ENCODE assay signal across 21 cellular contexts in genomic region chr13:100388923-100389322, GRCh38.
"Had no signal": no experiment of that assay in that cellular context is flagged by ENCODE, and none has a peak within 500 bp of the region (broad histone marks: within the 10 kb centered on the region; RNA-seq: fewer than 3 reads in every experiment).

No MANE protein-coding gene starts in this region.

- H3K27ac ChIP-seq: cardiac muscle cell, esophagus squamous epithelium, left ventricle myocardium inferior, prostate gland, right atrium auricular region, tibial nerve had no signal

- H3K36me3 ChIP-seq: cardiac muscle cell, prostate gland, right atrium auricular region had no signal

- ATAC-seq: activated T-cell treated with anti-CD3 and anti-CD28 coated beads, Interleukin-2, amount 50 U/mL, for 72 hours; naive thymus-derived CD4-positive, alpha-beta T cell; stimulated activated naive CD8-positive, alpha-beta T cell treated with anti-CD3 and anti-CD28 coated beads, Interleukin-15, Interleukin-2, amounts not matched to agents 100 U/mL and 50 U/mL, for 24 hours had no signal

- H3K4me3 ChIP-seq: cardiac muscle cell, esophagus squamous epithelium, left ventricle myocardium inferior, prostate gland, right atrium auricular region, tibial nerve had no signal

- DNase-seq: activated CD4-positive, alpha-beta memory T cell treated with anti-CD3 and anti-CD28 coated beads, Interleukin-2, amount 10 ng/mL, durations not matched to agents 7 days and 5 days; activated CD4-positive, alpha-beta T cell treated with anti-CD3 and anti-CD28 coated beads for 48 hours; activated CD4-positive, CD25-positive, alpha-beta regulatory T cell; activated CD8-positive, alpha-beta memory T cell treated with anti-CD3 and anti-CD28 coated beads, Interleukin-2, amount 50 U/mL, for 4 hours; activated effector memory CD4-positive, alpha-beta T cell treated with anti-CD3 and anti-CD28 coated beads, Interleukin-2, amount 50 U/mL, for 16 hours; activated T-cell treated with anti-CD3 and anti-CD28 coated beads, Interleukin-2, amount 50 U/mL, for 72 hours; dermis blood vessel endothelial cell; effector memory CD4-positive, alpha-beta T cell; esophagus squamous epithelium; immature natural killer cell; kidney glomerular epithelial cell; left ventricle myocardium inferior; naive thymus-derived CD4-positive, alpha-beta T cell; stimulated activated naive CD8-positive, alpha-beta T cell treated with anti-CD3 and anti-CD28 coated beads, Interleukin-15, Interleukin-2, amounts not matched to agents 100 U/mL and 50 U/mL, for 24 hours; T-helper 9 cell had no signal

- H3K9me3 Mint-ChIP-seq: activated CD4-positive, alpha-beta memory T cell treated with anti-CD3 and anti-CD28 coated beads, Interleukin-2, amount 10 ng/mL, durations not matched to agents 7 days and 5 days; activated naive CD4-positive, alpha-beta T cell treated with anti-CD3 and anti-CD28 coated beads, Interleukin-2, amount 50 U/mL, for 24 hours; activated T-cell treated with anti-CD3 and anti-CD28 coated beads, Interleukin-2, amount 50 U/mL, for 72 hours; immature natural killer cell; memory B cell had no signal

- H3K9me3 ChIP-seq: esophagus squamous epithelium, left ventricle myocardium inferior, prostate gland, right atrium auricular region, tibial nerve had no signal

- H3K4me1 ChIP-seq: prostate gland, right atrium auricular region had no signal

- H3K27ac Mint-ChIP-seq: activated CD4-positive, alpha-beta memory T cell treated with anti-CD3 and anti-CD28 coated beads, Interleukin-2, amount 10 ng/mL, durations not matched to agents 7 days and 5 days; activated naive CD4-positive, alpha-beta T cell treated with anti-CD3 and anti-CD28 coated beads, Interleukin-2, amount 50 U/mL, for 24 hours; activated T-cell treated with anti-CD3 and anti-CD28 coated beads, Interleukin-2, amount 50 U/mL, for 72 hours; immature natural killer cell; memory B cell; naive thymus-derived CD4-positive, alpha-beta T cell had no signal

- H3K27me3 ChIP-seq: cardiac muscle cell, esophagus squamous epithelium, right atrium auricular region, tibial nerve had no signal

- H3K4me3 Mint-ChIP-seq: activated CD4-positive, alpha-beta memory T cell treated with anti-CD3 and anti-CD28 coated beads, Interleukin-2, amount 10 ng/mL, durations not matched to agents 7 days and 5 days; activated naive CD4-positive, alpha-beta T cell treated with anti-CD3 and anti-CD28 coated beads, Interleukin-2, amount 50 U/mL, for 24 hours; activated T-cell treated with anti-CD3 and anti-CD28 coated beads, Interleukin-2, amount 50 U/mL, for 72 hours; immature natural killer cell; memory B cell; naive thymus-derived CD4-positive, alpha-beta T cell had no signal

- H3K27me3 Mint-ChIP-seq: activated CD4-positive, alpha-beta memory T cell treated with anti-CD3 and anti-CD28 coated beads, Interleukin-2, amount 10 ng/mL, durations not matched to agents 7 days and 5 days; activated naive CD4-positive, alpha-beta T cell treated with anti-CD3 and anti-CD28 coated beads, Interleukin-2, amount 50 U/mL, for 24 hours; memory B cell; naive thymus-derived CD4-positive, alpha-beta T cell had no signal
